22 cellular contexts compared by ENCODE assay signal in the genomic region with DNA sequence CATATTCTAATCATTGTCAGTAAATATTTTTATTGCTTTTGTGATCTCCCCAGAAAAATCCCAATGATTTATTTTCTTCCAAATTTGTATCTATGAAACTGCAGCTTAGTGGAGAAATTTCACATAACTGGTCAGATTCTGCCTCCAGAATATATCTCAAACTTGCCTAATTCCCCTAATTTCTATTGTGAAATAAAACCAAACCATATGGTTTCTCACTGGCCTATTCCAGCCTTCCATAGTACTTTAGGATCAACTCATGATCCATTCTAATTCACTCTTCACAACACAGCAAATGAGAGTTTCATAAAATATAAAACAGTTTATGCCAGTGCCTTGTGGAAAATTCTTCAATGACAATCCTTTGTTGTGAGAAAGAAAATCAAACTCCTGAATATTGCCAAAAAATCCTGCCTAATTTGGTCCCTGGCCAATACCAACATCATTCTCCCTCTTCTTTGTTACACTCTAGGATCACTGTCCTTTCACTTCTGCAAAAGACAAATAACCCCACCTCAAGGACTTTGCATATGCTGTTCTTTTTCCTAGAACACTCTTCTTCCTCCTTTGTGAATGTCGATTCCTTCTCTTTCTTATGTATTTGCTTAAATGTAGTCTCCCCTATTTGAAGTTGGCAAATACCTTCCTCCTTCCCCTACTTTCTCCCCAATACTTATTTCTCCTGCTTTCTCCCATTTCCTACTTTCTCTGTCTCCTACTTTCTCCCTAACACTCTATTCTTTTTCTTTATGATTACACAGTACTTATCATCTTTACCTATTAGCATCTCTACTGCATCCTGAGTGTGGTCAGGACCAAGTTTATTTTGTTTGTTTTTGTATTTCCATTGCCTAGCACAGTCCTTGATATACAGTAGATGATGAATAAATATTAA.
"Had no signal": no experiment of that assay in that cellular context is flagged by ENCODE, and none has a peak within 500 bp of the region (broad histone marks: within the 10 kb centered on the region; RNA-seq: fewer than 3 reads in every experiment).

No MANE protein-coding gene starts in this region.

- H3K4me3 Mint-ChIP-seq: activated T-cell treated with anti-CD3 and anti-CD28 coated beads, Interleukin-2, amount 50 U/mL, for 72 hours; immature natural killer cell; mesothelial cell of epicardium; naive thymus-derived CD4-positive, alpha-beta T cell; stimulated activated naive CD8-positive, alpha-beta T cell treated with anti-CD3 and anti-CD28 coated beads, Interleukin-15, Interleukin-2, amounts not matched to agents 100 ng/mL and 50 ng/mL, for 24 hours had no signal

- H3K36me3 Mint-ChIP-seq: activated naive CD4-positive, alpha-beta T cell treated with anti-CD3 and anti-CD28 coated beads, Interleukin-2, amount 50 U/mL, for 72 hours; immature natural killer cell; mesothelial cell of epicardium; naive thymus-derived CD4-positive, alpha-beta T cell had no signal

- H3K9me3 ChIP-seq: breast epithelium, esophagus squamous epithelium, right atrium auricular region, thoracic aorta had no signal

- H3K4me3 ChIP-seq: breast epithelium, esophagus squamous epithelium, right atrium auricular region, thoracic aorta had no signal

- H3K4me1 Mint-ChIP-seq: immature natural killer cell; naive thymus-derived CD4-positive, alpha-beta T cell had no signal

- H3K27ac Mint-ChIP-seq: activated naive CD4-positive, alpha-beta T cell treated with anti-CD3 and anti-CD28 coated beads, Interleukin-2, amount 50 U/mL, for 72 hours; activated T-cell treated with anti-CD3 and anti-CD28 coated beads, Interleukin-2, amount 50 U/mL, for 72 hours; immature natural killer cell; mesothelial cell of epicardium; naive thymus-derived CD4-positive, alpha-beta T cell; stimulated activated naive CD8-positive, alpha-beta T cell treated with anti-CD3 and anti-CD28 coated beads, Interleukin-15, Interleukin-2, amounts not matched to agents 100 ng/mL and 50 ng/mL, for 24 hours had no signal

- H3K27ac ChIP-seq: breast epithelium, epithelial cell of prostate, esophagus squamous epithelium, right atrium auricular region, thoracic aorta had no signal

- H3K36me3 ChIP-seq: breast epithelium, esophagus squamous epithelium, right atrium auricular region, thoracic aorta had no signal

- DNase-seq: activated CD4-positive, alpha-beta T cell treated with anti-CD3 and anti-CD28 coated beads for 4 hours; activated CD4-positive, alpha-beta T cell treated with anti-CD3 and anti-CD28 coated beads, Interleukin-2, amount 50 U/mL, for 4 hours; activated naive CD4-positive, alpha-beta T cell; activated T-cell treated with anti-CD3 and anti-CD28 coated beads for 4 hours; activated T-cell treated with anti-CD3 and anti-CD28 coated beads, Interleukin-2, amount 50 U/mL, for 72 hours; central memory CD4-positive, alpha-beta T cell; esophagus squamous epithelium; hippocampal formation; immature natural killer cell; kidney; left colon; mammary epithelial cell; naive thymus-derived CD4-positive, alpha-beta T cell; stimulated activated CD4-positive, alpha-beta T cell treated with anti-CD3 and anti-CD28 coated beads, Interleukin-2, amount 100 ng/mL, for 48 hours; trophoblast cell had no signal

- H3K4me1 ChIP-seq: breast epithelium, esophagus squamous epithelium had no signal

- H3K9me3 Mint-ChIP-seq: mesothelial cell of epicardium had no signal

- H3K27me3 ChIP-seq: breast epithelium, esophagus squamous epithelium, right atrium auricular region had no signal

- ATAC-seq: activated naive CD4-positive, alpha-beta T cell treated with anti-CD3 and anti-CD28 coated beads, Interleukin-2, amount 50 U/mL, for 72 hours; activated T-cell treated with anti-CD3 and anti-CD28 coated beads, Interleukin-2, amount 50 U/mL, for 72 hours; left colon had no signal

- H3K27me3 Mint-ChIP-seq: naive thymus-derived CD4-positive, alpha-beta T cell; stimulated activated naive CD8-positive, alpha-beta T cell treated with anti-CD3 and anti-CD28 coated beads, Interleukin-15, Interleukin-2, amounts not matched to agents 100 ng/mL and 50 ng/mL, for 24 hours had no signal
